ENCODE assay signal across 17 cellular contexts in genomic region chr7:142534726-142535122, GRCh38.
DNase-seq lines count a peak whose midpoint lies in the region; ATAC-seq and TF ChIP-seq lines count a peak whose summit lies in the region.
"Had no signal": no experiment of that assay in that cellular context is flagged by ENCODE, and none has a peak within 500 bp of the region (broad histone marks: within the 10 kb centered on the region; RNA-seq: fewer than 3 reads in every experiment).

No MANE protein-coding gene starts in this region.

- no peak for ATAC-seq in activated T-cell treated with anti-CD3 and anti-CD28 coated beads, Interleukin-2, amount 50 U/mL, for 72 hours (replicated peaks in 1 of 2)
- peak; percentile 51 for ATAC-seq in HCT116
- ATAC-seq in naive thymus-derived CD4-positive, alpha-beta T cell = no peak
- ATAC-seq in GM19452 (IDR thresholded peaks at IDR 0.05; ENCODE audit: unreplicated experiment) = no peak
- no peak for ATAC-seq in GM19463 (IDR thresholded peaks at IDR 0.05; ENCODE audit: unreplicated experiment)

- no peak overlapping the region for H3K4me3 ChIP-seq in HCT116 (replicated peaks in 1 of 2; ENCODE audit: low read depth in 1 of 2, low read length in 2 of 2)
- no peak overlapping the region for H3K4me3 ChIP-seq in naive thymus-derived CD4-positive, alpha-beta T cell (ENCODE audit: low read length)
- H3K4me3 ChIP-seq: colonic mucosa, HAP-1, stomach, tibial artery had no signal

- no peaks in the 10 kb centered on the region for H3K27me3 Mint-ChIP-seq in activated T-cell treated with anti-CD3 and anti-CD28 coated beads, Interleukin-2, amount 50 U/mL, for 72 hours (ENCODE audit: low read depth)
- H3K27me3 Mint-ChIP-seq in naive thymus-derived CD4-positive, alpha-beta T cell = peaks cover 0 to 5% (median 0%) of the 10 kb centered on the region in 5 donors

- H3K27me3 ChIP-seq in HCT116 (ENCODE audit: insufficient read depth, low read length) = no peaks in the 10 kb centered on the region
- no peaks in the 10 kb centered on the region for H3K27me3 ChIP-seq in naive thymus-derived CD4-positive, alpha-beta T cell (ENCODE audit: control insufficient read depth in 2 of 2, insufficient read depth in 2 of 2, low read length in 2 of 2)
- H3K27me3 ChIP-seq: tibial artery had no signal

- no peaks in the 10 kb centered on the region for H3K36me3 ChIP-seq in HCT116 (ENCODE audit: control insufficient read depth in 1 of 2, insufficient read depth in 2 of 2, low read length in 2 of 2)
- no peaks in the 10 kb centered on the region for H3K36me3 ChIP-seq in naive thymus-derived CD4-positive, alpha-beta T cell (ENCODE audit: control insufficient read depth in 2 of 3, insufficient read depth in 3 of 3, low read length in 3 of 3)
- H3K36me3 ChIP-seq: colonic mucosa, HAP-1, stomach, tibial artery had no signal

- no peak for DNase-seq in activated T-cell treated with anti-CD3 and anti-CD28 coated beads, Interleukin-2, amount 50 U/mL, for 72 hours
- no peak for DNase-seq in activated T-cell treated with anti-CD3 and anti-CD28 coated beads, Interleukin-2, amount 50 U/mL, for 1 hour
- no peak for DNase-seq in HCT116 (ENCODE audit: low read depth, low spot score)
- DNase-seq in naive thymus-derived CD4-positive, alpha-beta T cell = no peak
- no peak for DNase-seq in NK-92 (lab: John Stamatoyannopoulos, UW; ENCODE audit: unreplicated experiment)
- DNase-seq: activated gamma-delta T cell, NCI-H2029 treated with DMSO at 0.1 percent for 48 hours had no signal

- peaks cover 24% of the 10 kb centered on the region for H3K4me1 Mint-ChIP-seq in activated T-cell treated with anti-CD3 and anti-CD28 coated beads, Interleukin-2, amount 50 U/mL, for 72 hours (ENCODE audit: low read depth)
- H3K4me1 Mint-ChIP-seq in naive thymus-derived CD4-positive, alpha-beta T cell = peaks cover 0 to 33% (median 26%) of the 10 kb centered on the region in 7 donors
- H3K4me1 Mint-ChIP-seq: nephron progenitor cell had no signal

- POLR2A ChIA-PET in HCT116 (lab: Charles Lee) = interaction anchor here (0.6 to 1.4 kb wide), 4 partner anchors 48 to 774 kb away, joined by 3 to 5 read pairs (median 4); no protein-coding TSS in a partner anchor
- POLR2A ChIA-PET in naive thymus-derived CD4-positive, alpha-beta T cell (lab: Charles Lee) = interaction anchor here (0.7 to 5.8 kb wide), 9 partner anchors 9 to 278 kb away, joined by 3 to 54 read pairs (median 4); no protein-coding TSS in a partner anchor

- H3K9me2 ChIP-seq in HCT116 (ENCODE audit: insufficient read depth) = no peaks in the 10 kb centered on the region

- H3K4me3 Mint-ChIP-seq in activated T-cell treated with anti-CD3 and anti-CD28 coated beads, Interleukin-2, amount 50 U/mL, for 72 hours = peak overlapping the region; percentile 69 to 79
- H3K4me3 Mint-ChIP-seq in naive thymus-derived CD4-positive, alpha-beta T cell = peak overlapping the region in 5 of 10 donors; percentile 65 to 87 (median 76)

- H3K27ac Mint-ChIP-seq in activated T-cell treated with anti-CD3 and anti-CD28 coated beads, Interleukin-2, amount 50 U/mL, for 72 hours = no peak overlapping the region
- peak overlapping the region in 8 of 9 donors; percentile 61 to 91 (median 76) for H3K27ac Mint-ChIP-seq in naive thymus-derived CD4-positive, alpha-beta T cell
- H3K27ac Mint-ChIP-seq: immature natural killer cell, nephron progenitor cell had no signal

- intact Hi-C loops in HCT116 (cut with micrococcal nuclease) = loop anchor here (1.0 to 10.0 kb wide), 6 partner anchors 51 to 468 kb away; no protein-coding TSS in a partner anchor
- intact Hi-C loops in naive thymus-derived CD4-positive, alpha-beta T cell (cut with micrococcal nuclease) = loop anchor here (1.0 to 10.0 kb wide), 15 partner anchors 18 to 681 kb away; no protein-coding TSS in a partner anchor

- H4K20me1 ChIP-seq in HCT116 (ENCODE audit: insufficient read depth) = no peaks in the 10 kb centered on the region

- TF ChIP-seq CTCF in HCT116 (IDR thresholded peaks at IDR 0.05 in 2 of 3, conservative IDR thresholded peaks at IDR 0.05 in 1 of 3; ENCODE audit: borderline replicate concordance in 1 of 3, insufficient read depth in 1 of 3, low read depth in 2 of 3, low read length in 2 of 3) (no peak), VCaP (conservative IDR thresholded peaks at IDR 0.05) (no peak)

- RAD21 ChIA-PET in HCT116 (lab: Charles Lee; ENCODE audit: low non-redundant PET in 1 of 2, low total read pairs in 2 of 2, uncharacterized antibody in 2 of 2, unreplicated experiment in 2 of 2) = interaction anchor here (0.5 to 2.4 kb wide), 14 partner anchors 23 to 249 kb away, joined by 3 to 11 read pairs (median 4); no protein-coding TSS in a partner anchor

- no peaks in the 10 kb centered on the region for H3K79me2 ChIP-seq in HCT116 (ENCODE audit: insufficient read depth, low read length)
- H3K79me2 ChIP-seq: parathyroid adenoma had no signal

- CTCF ChIA-PET in HCT116 (lab: Charles Lee) = interaction anchor here (0.6 to 3.6 kb wide), 37 partner anchors 9 to 467 kb away, joined by 3 to 69 read pairs (median 5); no protein-coding TSS in a partner anchor
- CTCF ChIA-PET in naive thymus-derived CD4-positive, alpha-beta T cell (lab: Charles Lee) = interaction anchor here (0.6 to 2.3 kb wide), 24 partner anchors 11 to 468 kb away, joined by 3 to 12 read pairs (median 4); no protein-coding TSS in a partner anchor

- TF ChIP-seq RAD21 in HCT116 (IDR thresholded peaks at IDR 0.05; ENCODE audit: low read depth) = no peak

- H3K36me3 Mint-ChIP-seq in activated T-cell treated with anti-CD3 and anti-CD28 coated beads, Interleukin-2, amount 50 U/mL, for 72 hours (ENCODE audit: insufficient read depth in 2 of 2) = no peaks in the 10 kb centered on the region
- H3K36me3 Mint-ChIP-seq in naive thymus-derived CD4-positive, alpha-beta T cell = no peaks in the 10 kb centered on the region

- no peak for TF ChIP-seq POLR2A in HCT116 (IDR thresholded peaks at IDR 0.05; ENCODE audit: borderline replicate concordance, extremely low read depth, insufficient read depth, insufficient read length)

- no peak overlapping the region for H3K9ac ChIP-seq in HCT116 (ENCODE audit: low read length)
- H3K9ac ChIP-seq: parathyroid adenoma had no signal

- peak overlapping the region; percentile 43 for H3K4me2 ChIP-seq in HCT116 (ENCODE audit: low read length)

- H3K27ac ChIP-seq in HCT116 (ENCODE audit: low read depth, low read length) = no peak overlapping the region
- H3K27ac ChIP-seq in VCaP = peak overlapping the region; percentile 73
- no peak overlapping the region for H3K27ac ChIP-seq in naive thymus-derived CD4-positive, alpha-beta T cell (ENCODE audit: low read depth, low read length)
- H3K27ac ChIP-seq: colonic mucosa, parathyroid adenoma, stomach, tibial artery had no signal

- no peaks in the 10 kb centered on the region for H3K9me3 ChIP-seq in HCT116 (ENCODE audit: control insufficient read depth in 1 of 2, insufficient read depth in 1 of 2, low read depth in 1 of 2, low read length in 2 of 2)
- H3K9me3 ChIP-seq in naive thymus-derived CD4-positive, alpha-beta T cell (ENCODE audit: control insufficient read depth in 2 of 3, low read length in 3 of 3) = no peaks in the 10 kb centered on the region
- H3K9me3 ChIP-seq: colonic mucosa, HAP-1, stomach, tibial artery had no signal

- no peaks in the 10 kb centered on the region for H3K9me3 Mint-ChIP-seq in activated T-cell treated with anti-CD3 and anti-CD28 coated beads, Interleukin-2, amount 50 U/mL, for 72 hours
- H3K9me3 Mint-ChIP-seq in naive thymus-derived CD4-positive, alpha-beta T cell = no peaks in the 10 kb centered on the region
- H3K9me3 Mint-ChIP-seq: immature natural killer cell, nephron progenitor cell had no signal

- H3K4me1 ChIP-seq in HCT116 (ENCODE audit: control insufficient read depth in 1 of 2, insufficient read depth in 2 of 2, low read length in 2 of 2) = peaks cover 3 to 12% of the 10 kb centered on the region in 2 experiments; a peak in 3 of 4 replicates
- H3K4me1 ChIP-seq in naive thymus-derived CD4-positive, alpha-beta T cell (ENCODE audit: control insufficient read depth in 2 of 2, insufficient read depth in 2 of 2, low read length in 2 of 2) = peaks cover 3 to 27% of the 10 kb centered on the region in 2 donors
- H3K4me1 ChIP-seq: colonic mucosa, HAP-1, stomach, tibial artery had no signal

- BruUV-seq in HCT116 (replicated peaks; lab: Mats Ljungman, UMichigan) = no TSS peak

- H2AFZ ChIP-seq in HCT116 (ENCODE audit: low read depth, low read length, poor library complexity, severe bottlenecking) = peak overlapping the region; percentile 92

TF ChIP-seq in HCT116, 20 proteins besides CTCF, POLR2A, EP300 and RAD21:
- no peak for TF ChIP-seq CEBPB (IDR thresholded peaks at IDR 0.05; ENCODE audit: low read depth)
- TF ChIP-seq REST (IDR thresholded peaks at IDR 0.05; ENCODE audit: low read depth) = no peak
- TF ChIP-seq YY1 (IDR thresholded peaks at IDR 0.05; ENCODE audit: extremely low read depth, insufficient replicate concordance, low read depth, low read length) = no peak
